1 cellular context compared by ENCODE assay signal in genomic region chr15:92947071-92947730, GRCh38.
TF ChIP-seq lines count a peak whose summit lies in the region.

No MANE protein-coding gene starts in this region.

TF ChIP-seq in HepG2, 621 proteins besides CTCF, POLR2A, EP300 and RAD21 (continued from another document):
- TF ChIP-seq ZNF407 (CRISPR knock-in tag; IDR thresholded peaks at IDR 0.05; ENCODE audit: not compliant biosample characterization), result no peak
- TF ChIP-seq RBM22 (optimal IDR thresholded peaks at IDR 0.05; ENCODE audit: low read length), result peak; percentile 65
- no peak for TF ChIP-seq ZNF788 (CRISPR knock-in tag; IDR thresholded peaks at IDR 0.05; ENCODE audit: borderline replicate concordance)
- no peak for TF ChIP-seq TFDP1 (CRISPR knock-in tag; IDR thresholded peaks at IDR 0.05; ENCODE audit: borderline replicate concordance)
- no peak for TF ChIP-seq MTA1 (CRISPR knock-in tag; IDR thresholded peaks at IDR 0.05; ENCODE audit: borderline replicate concordance)
